31 cellular contexts compared by ENCODE assay signal in the genomic region with DNA sequence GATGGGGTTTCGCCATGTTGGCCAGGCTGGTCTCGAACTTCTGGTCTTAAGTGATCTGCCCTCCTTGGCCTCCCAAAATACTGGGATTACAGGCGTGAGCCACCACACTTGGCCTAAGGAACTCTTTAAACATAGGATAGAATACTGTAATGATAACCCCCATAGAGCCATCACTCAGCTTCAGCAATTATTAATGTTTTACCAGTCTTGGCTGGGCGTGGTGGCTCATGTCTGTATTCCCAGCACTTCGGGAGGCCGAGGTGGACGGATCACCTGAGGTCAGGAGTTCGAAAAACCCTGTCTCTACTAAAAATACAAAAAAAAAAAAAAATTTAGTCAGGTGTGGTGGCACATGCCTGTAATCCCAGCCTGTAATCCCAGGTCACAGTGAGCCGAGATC.
"Had no signal": no experiment of that assay in that cellular context is flagged by ENCODE, and none has a peak within 500 bp of the region (broad histone marks: within the 10 kb centered on the region; RNA-seq: fewer than 3 reads in every experiment).

No MANE protein-coding gene starts in this region.

- H3K4me1 ChIP-seq: neural progenitor cell, parathyroid adenoma, psoas muscle, spleen, suprapubic skin, testis, tibial artery, transverse colon, upper lobe of right lung, uterus had no signal

- H3K4me3 Mint-ChIP-seq: natural killer cell; nephron; neural progenitor cell; stimulated activated memory B cell treated with anti-CD40 and anti-IgM and Interleukin-4, amounts not matched to agents 10 μg/mL and 1 μg/mL and 100 μg/mL, for 72 hours; stimulated activated naive CD8-positive, alpha-beta T cell treated with anti-CD3 and anti-CD28 coated beads, Interleukin-15, amount 100 ng/mL, for 72 hours; type B pancreatic cell had no signal

- H3K36me3 ChIP-seq: ovary, uterus had no signal

- H3K4me2 ChIP-seq: neural progenitor cell, smooth muscle cell had no signal

- H2AFZ ChIP-seq: neural progenitor cell, parathyroid adenoma had no signal

- H3K4me3 ChIP-seq: neural progenitor cell, ovary, psoas muscle, skin epidermis, smooth muscle cell, spleen, suprapubic skin, testis, tibial artery, transverse colon, upper lobe of right lung, uterus had no signal

- H3K9me3 Mint-ChIP-seq: natural killer cell; nephron; neural progenitor cell; stimulated activated memory B cell treated with anti-CD40 and anti-IgM and Interleukin-4, amounts not matched to agents 10 μg/mL and 1 μg/mL and 100 μg/mL, for 72 hours; stimulated activated naive CD8-positive, alpha-beta T cell treated with anti-CD3 and anti-CD28 coated beads, Interleukin-15, amount 100 ng/mL, for 72 hours; type B pancreatic cell had no signal

- H3K9ac ChIP-seq: neural progenitor cell, parathyroid adenoma had no signal

- H3K27me3 ChIP-seq: neural progenitor cell, ovary, spleen, suprapubic skin, testis, tibial artery, transverse colon, upper lobe of right lung, uterus had no signal

- H3K9me3 ChIP-seq: ovary, psoas muscle, spleen, suprapubic skin, testis, tibial artery, transverse colon, upper lobe of right lung, uterus had no signal

- ATAC-seq: natural killer cell; psoas muscle; right cardiac atrium; sciatic nerve; stimulated activated memory B cell treated with anti-CD40 and anti-IgM and Interleukin-4, amounts not matched to agents 10 μg/mL and 1 μg/mL and 100 μg/mL, for 72 hours; stimulated activated naive CD8-positive, alpha-beta T cell treated with anti-CD3 and anti-CD28 coated beads, Interleukin-15, amount 100 ng/mL, for 72 hours; stimulated activated naive CD8-positive, alpha-beta T cell treated with anti-CD3 and anti-CD28 coated beads, Interleukin-15, Interleukin-2, amounts not matched to agents 100 U/mL and 50 U/mL, for 24 hours; upper lobe of right lung had no signal

- H3K27ac ChIP-seq: neural progenitor cell, ovary, parathyroid adenoma, psoas muscle, skin epidermis, spleen, suprapubic skin, testis, tibial artery, transverse colon, upper lobe of right lung, uterus had no signal

- H3K79me2 ChIP-seq: parathyroid adenoma had no signal

- H3K4me1 Mint-ChIP-seq: natural killer cell; nephron; neural progenitor cell; stimulated activated memory B cell treated with anti-CD40 and anti-IgM and Interleukin-4, amounts not matched to agents 10 μg/mL and 1 μg/mL and 100 μg/mL, for 72 hours; stimulated activated naive CD8-positive, alpha-beta T cell treated with anti-CD3 and anti-CD28 coated beads, Interleukin-15, amount 100 ng/mL, for 72 hours had no signal

- H3K27ac Mint-ChIP-seq: natural killer cell; nephron; neural progenitor cell; stimulated activated memory B cell treated with anti-CD40 and anti-IgM and Interleukin-4, amounts not matched to agents 10 μg/mL and 1 μg/mL and 100 μg/mL, for 72 hours; stimulated activated naive CD8-positive, alpha-beta T cell treated with anti-CD3 and anti-CD28 coated beads, Interleukin-15, amount 100 ng/mL, for 72 hours; type B pancreatic cell had no signal

- H3K27me3 Mint-ChIP-seq: progenitor cell of endocrine pancreas; stimulated activated memory B cell treated with anti-CD40 and anti-IgM and Interleukin-4, amounts not matched to agents 10 μg/mL and 1 μg/mL and 100 μg/mL, for 72 hours; stimulated activated naive CD8-positive, alpha-beta T cell treated with anti-CD3 and anti-CD28 coated beads, Interleukin-15, amount 100 ng/mL, for 72 hours; type B pancreatic cell had no signal

- DNase-seq: natural killer cell; occipital lobe; ovary; posterior cingulate gyrus; psoas muscle; right cardiac atrium; spleen; stimulated activated CD4-positive, alpha-beta T cell treated with anti-CD3 and anti-CD28 coated beads, Interleukin-12 subunit alpha, Interleukin-12 subunit beta, amount 100 ng/mL, for 4 hours; stimulated activated CD4-positive, alpha-beta T cell treated with anti-CD3 and anti-CD28 coated beads, Interleukin-1b, Interleukin-23, amount 100 ng/mL, for 48 hours; stimulated activated CD4-positive, alpha-beta T cell treated with anti-CD3 and anti-CD28 coated beads, Interleukin-4, amount 100 ng/mL, for 1 hour; stimulated activated CD4-positive, alpha-beta T cell treated with anti-CD3 and anti-CD28 coated beads, Interleukin-4, amount 100 ng/mL, for 4 hours; stimulated activated CD8-positive, alpha-beta memory T cell treated with anti-CD3 and anti-CD28 coated beads, Interleukin-4, amount 100 ng/mL, for 48 hours; stimulated activated naive CD4-positive, alpha-beta T cell; stimulated activated naive CD8-positive, alpha-beta T cell treated with anti-CD3 and anti-CD28 coated beads, Interleukin-15, amount 100 ng/mL, for 72 hours; stimulated activated naive CD8-positive, alpha-beta T cell treated with anti-CD3 and anti-CD28 coated beads, Interleukin-15, Interleukin-2, amounts not matched to agents 100 U/mL and 50 U/mL, for 24 hours; substantia nigra; testis; tibial artery; transverse colon; upper lobe of right lung; uterus had no signal
